ENCODE assay signal across 9 cellular contexts in the genomic region with DNA sequence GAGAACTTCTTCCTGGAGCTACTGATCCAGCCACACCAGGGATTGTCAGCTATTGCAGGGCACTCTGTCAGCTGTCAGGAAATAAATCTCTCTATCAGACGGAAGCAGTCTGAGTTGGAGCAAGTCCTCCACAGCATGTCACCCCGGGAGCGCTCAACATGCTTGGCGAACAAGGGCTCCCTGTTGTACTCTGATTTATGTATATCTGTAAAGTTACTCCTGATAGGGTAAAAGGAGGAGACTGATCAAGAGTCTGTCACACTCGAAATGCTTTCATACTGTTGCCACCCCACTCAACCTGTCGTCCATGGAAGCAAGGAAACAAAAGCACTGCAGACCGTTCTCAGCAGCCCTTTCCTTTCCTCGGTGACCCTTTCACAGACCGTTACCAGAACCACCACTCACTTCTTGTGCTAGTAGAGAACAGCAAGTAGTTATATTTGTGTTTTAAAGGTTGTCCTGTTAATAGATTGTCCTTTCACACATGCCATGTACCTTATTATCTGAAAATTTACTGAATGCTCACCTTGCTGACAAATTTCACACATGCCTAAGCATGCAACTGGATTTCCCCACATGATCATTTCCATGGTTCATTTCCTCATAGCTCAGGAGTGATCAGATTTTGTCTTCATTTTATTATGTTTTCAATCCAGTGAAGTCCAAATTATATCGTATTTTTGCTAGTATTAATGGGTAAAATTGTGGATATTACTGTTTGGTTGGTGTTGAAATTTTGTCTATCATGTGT.
DNase-seq lines count a peak whose midpoint lies in the region; ATAC-seq and TF ChIP-seq lines count a peak whose summit lies in the region.
"Had no signal": no experiment of that assay in that cellular context is flagged by ENCODE, and none has a peak within 500 bp of the region (broad histone marks: within the 10 kb centered on the region; RNA-seq: fewer than 3 reads in every experiment).

No MANE protein-coding gene starts in this region.

- no peak overlapping the region for H3K4me3 Mint-ChIP-seq in glutamatergic neuron (ENCODE audit: unreplicated experiment)

- WGBS in mesodermal cell (ENCODE audit: insufficient coverage in 2 of 2), 2 experiments = 100% methylated on average over 1 of the region's 10 CpGs; no CpG with 5 or more reads in 1 of the 2 experiments

- H3K9me3 Mint-ChIP-seq in glutamatergic neuron (ENCODE audit: unreplicated experiment) = peaks cover 1% of the 10 kb centered on the region

- no peak for TF ChIP-seq CTCF in glutamatergic neuron (IDR thresholded peaks at IDR 0.05; ENCODE audit: partially characterized antibody, unreplicated experiment)

- H3K36me3 ChIP-seq in mesodermal cell (ENCODE audit: control insufficient read depth, insufficient read depth, low read length) = no peaks in the 10 kb centered on the region

- H3K4me3 ChIP-seq in mesodermal cell (ENCODE audit: extremely low read depth, insufficient read depth, low read length, poor library complexity, severe bottlenecking) = no peak overlapping the region

- peak overlapping the region; percentile 4 for H3K27ac ChIP-seq in mesodermal cell (ENCODE audit: low read depth, low read length, severe bottlenecking)

- H3K36me3 Mint-ChIP-seq in glutamatergic neuron (ENCODE audit: unreplicated experiment) = no peaks in the 10 kb centered on the region

- no peaks in the 10 kb centered on the region for H3K9me3 ChIP-seq in mesodermal cell (ENCODE audit: control insufficient read depth, low read length)

- ATAC-seq in HG02642 (IDR thresholded peaks at IDR 0.05; ENCODE audit: poor library complexity, unreplicated experiment) (peak; percentile 73), GM19324 (IDR thresholded peaks at IDR 0.05; ENCODE audit: low FRiP score, unreplicated experiment) (no peak)

- H3K27ac Mint-ChIP-seq in glutamatergic neuron (ENCODE audit: unreplicated experiment) = no peak overlapping the region

- H3K4me1 Mint-ChIP-seq in glutamatergic neuron (ENCODE audit: low read depth, unreplicated experiment) = peaks cover 5% of the 10 kb centered on the region

- peak; percentile 25 for DNase-seq in DMS153 (lab: John Stamatoyannopoulos, UW)
- DNase-seq in UCSD-AML1 (lab: John Stamatoyannopoulos, UW; ENCODE audit: unreplicated experiment) = peak; percentile 10
- no peak for DNase-seq in glutamatergic neuron
- no peak for DNase-seq in NK-92 (lab: John Stamatoyannopoulos, UW; ENCODE audit: unreplicated experiment)
- no peak for DNase-seq in putamen (ENCODE audit: low spot score)
- DNase-seq: NCI-H524 treated with DMSO at 0.1 percent for 48 hours had no signal

- no peaks in the 10 kb centered on the region for H3K27me3 Mint-ChIP-seq in glutamatergic neuron (ENCODE audit: unreplicated experiment)

- H3K4me1 ChIP-seq in mesodermal cell (ENCODE audit: control insufficient read depth, insufficient read depth, low read length, poor library complexity, severe bottlenecking) = no peaks in the 10 kb centered on the region

Comparison
In these comparisons a context has a peak if more than half of its experiments do, and no peak if none do; other contexts are left out.
1. DNase-seq: peak in DMS153 (single experiment) and UCSD-AML1 (single experiment); none in glutamatergic neuron (single experiment), NK-92 (single experiment) and putamen (single experiment).